ENCODE assay signal across 10 cellular contexts in genomic region chr4:38669233-38669632, GRCh38. TPM values are rescaled to one million over a fixed set of nuclear protein-coding genes. Genes with fewer than 3 reads are reported as not detected.
A peak's percentile ranks its signal among the peaks of the same experiment; 100 is the strongest.
DNase-seq lines count a peak whose midpoint lies in the region; ATAC-seq and TF ChIP-seq lines count a peak whose summit lies in the region.
"Had no signal": no experiment of that assay in that cellular context is flagged by ENCODE, and none has a peak within 500 bp of the region (broad histone marks: within the 10 kb centered on the region; RNA-seq: fewer than 3 reads in every experiment).

No MANE protein-coding gene starts in this region.

- no peak for TF ChIP-seq POLR2A in body of pancreas (IDR thresholded peaks at IDR 0.05)
- TF ChIP-seq POLR2A in suprapubic skin (IDR thresholded peaks at IDR 0.05), result no peak

- CTCF ChIA-PET in activated CD4-positive, alpha-beta memory T cell treated with anti-CD3 and anti-CD28 coated beads for 36 hours (lab: Charles Lee), result interaction anchor here (0.6 to 7.8 kb wide), 7 partner anchors 49 to 607 kb away, joined by 3 to 60 read pairs (median 4); no protein-coding TSS in a partner anchor
- CTCF ChIA-PET in activated CD4-positive, alpha-beta memory T cell treated with anti-CD3 and anti-CD28 coated beads, Interleukin-2, amount 10 ng/mL, durations not matched to agents 7 days and 5 days (lab: Charles Lee), result interaction anchor here (1.3 kb wide), 1 partner anchor 350 kb away, joined by 10 read pairs; no protein-coding TSS in a partner anchor

- no peaks in the 10 kb centered on the region for H3K27me3 Mint-ChIP-seq in activated CD4-positive, alpha-beta memory T cell treated with anti-CD3 and anti-CD28 coated beads for 36 hours
- H3K27me3 Mint-ChIP-seq in activated CD4-positive, alpha-beta memory T cell treated with anti-CD3 and anti-CD28 coated beads, Interleukin-2, amount 10 ng/mL, durations not matched to agents 7 days and 5 days, result peaks cover 32% of the 10 kb centered on the region
- H3K27me3 Mint-ChIP-seq in memory B cell, result no peaks in the 10 kb centered on the region

- peak overlapping the region; percentile 51 to 100 (median 100) for H3K27ac ChIP-seq in body of pancreas
- H3K27ac ChIP-seq in suprapubic skin, result peak overlapping the region; percentile 100

- peak; percentile 35 for DNase-seq in activated CD4-positive, alpha-beta memory T cell treated with anti-CD3 and anti-CD28 coated beads for 36 hours
- DNase-seq in activated CD4-positive, alpha-beta memory T cell treated with anti-CD3 and anti-CD28 coated beads, Interleukin-2, amount 10 ng/mL, durations not matched to agents 7 days and 5 days, result no peak
- DNase-seq in body of pancreas (no peak), memory B cell (ENCODE audit: low spot score in 2 of 2) (no peak), suprapubic skin (ENCODE audit: low spot score in 2 of 2) (no peak), SW 1271 (lab: John Stamatoyannopoulos, UW) (no peak)
- DNase-seq: activated CD4-positive, alpha-beta T cell treated with anti-CD3 and anti-CD28 coated beads, Interleukin-2, amount 10 ng/mL, durations not matched to agents 24 days and 14 days; NCI-H2081 had no signal

- no peaks in the 10 kb centered on the region for H3K36me3 Mint-ChIP-seq in activated CD4-positive, alpha-beta memory T cell treated with anti-CD3 and anti-CD28 coated beads for 36 hours
- peaks cover 12% of the 10 kb centered on the region for H3K36me3 Mint-ChIP-seq in activated CD4-positive, alpha-beta memory T cell treated with anti-CD3 and anti-CD28 coated beads, Interleukin-2, amount 10 ng/mL, durations not matched to agents 7 days and 5 days (ENCODE audit: low read depth)
- no peaks in the 10 kb centered on the region for H3K36me3 Mint-ChIP-seq in memory B cell

- WGBS in body of pancreas, 2 donors, result 69 to 80% methylated on average over 7 of the region's 7 CpGs
- 69% methylated on average over 7 of the region's 7 CpGs for WGBS in suprapubic skin

- H3K4me3 Mint-ChIP-seq in activated CD4-positive, alpha-beta memory T cell treated with anti-CD3 and anti-CD28 coated beads for 36 hours, result peak overlapping the region; percentile 14
- H3K4me3 Mint-ChIP-seq in activated CD4-positive, alpha-beta memory T cell treated with anti-CD3 and anti-CD28 coated beads, Interleukin-2, amount 10 ng/mL, durations not matched to agents 7 days and 5 days, result no peak overlapping the region
- H3K4me3 Mint-ChIP-seq in memory B cell, result no peak overlapping the region
- H3K4me3 Mint-ChIP-seq: activated CD4-positive, alpha-beta T cell treated with anti-CD3 and anti-CD28 coated beads, Interleukin-2, amount 10 ng/mL, durations not matched to agents 24 days and 14 days had no signal

- no peak for ATAC-seq in body of pancreas
- ATAC-seq in memory B cell (ENCODE audit: low read depth), result no peak
- no peak for ATAC-seq in GM18868 (IDR thresholded peaks at IDR 0.05; ENCODE audit: unreplicated experiment)
- no peak for ATAC-seq in GM21717 (IDR thresholded peaks at IDR 0.05; ENCODE audit: unreplicated experiment)

- H3K36me3 ChIP-seq in body of pancreas (replicated peaks in 1 of 2; ENCODE audit: insufficient read depth in 1 of 2, low read depth in 2 of 2) (no peaks in the 10 kb centered on the region), suprapubic skin (no peaks in the 10 kb centered on the region)

- H3K9me3 ChIP-seq in body of pancreas, result no peaks in the 10 kb centered on the region
- no peaks in the 10 kb centered on the region for H3K9me3 ChIP-seq in suprapubic skin

- TF ChIP-seq EP300 in suprapubic skin (IDR thresholded peaks at IDR 0.05), result no peak

- TF ChIP-seq CTCF in body of pancreas (IDR thresholded peaks at IDR 0.05) (no peak), suprapubic skin (IDR thresholded peaks at IDR 0.05) (no peak)

- H3K27me3 ChIP-seq in body of pancreas, result no peaks in the 10 kb centered on the region
- H3K27me3 ChIP-seq in suprapubic skin, result no peaks in the 10 kb centered on the region

- peaks cover 86% of the 10 kb centered on the region for H3K4me1 Mint-ChIP-seq in activated CD4-positive, alpha-beta memory T cell treated with anti-CD3 and anti-CD28 coated beads for 36 hours (ENCODE audit: low read depth)
- H3K4me1 Mint-ChIP-seq in activated CD4-positive, alpha-beta memory T cell treated with anti-CD3 and anti-CD28 coated beads, Interleukin-2, amount 10 ng/mL, durations not matched to agents 7 days and 5 days, result peaks cover 82% of the 10 kb centered on the region
- H3K4me1 Mint-ChIP-seq in memory B cell, result peaks cover 58% of the 10 kb centered on the region

- peak overlapping the region; percentile 31 for H3K27ac Mint-ChIP-seq in activated CD4-positive, alpha-beta memory T cell treated with anti-CD3 and anti-CD28 coated beads for 36 hours
- no peak overlapping the region for H3K27ac Mint-ChIP-seq in activated CD4-positive, alpha-beta memory T cell treated with anti-CD3 and anti-CD28 coated beads, Interleukin-2, amount 10 ng/mL, durations not matched to agents 7 days and 5 days
- H3K27ac Mint-ChIP-seq in memory B cell, result peak overlapping the region; percentile 73
- H3K27ac Mint-ChIP-seq: activated CD4-positive, alpha-beta T cell treated with anti-CD3 and anti-CD28 coated beads, Interleukin-2, amount 10 ng/mL, durations not matched to agents 24 days and 14 days had no signal

- intact Hi-C loops in activated CD4-positive, alpha-beta memory T cell treated with anti-CD3 and anti-CD28 coated beads for 36 hours (cut with micrococcal nuclease), result loop anchor here (10.0 kb wide), 1 partner anchor 376 kb away; no protein-coding TSS in a partner anchor
- intact Hi-C loops in body of pancreas (cut with DNase I), result no loop called here

- no peaks in the 10 kb centered on the region for H3K9me3 Mint-ChIP-seq in activated CD4-positive, alpha-beta memory T cell treated with anti-CD3 and anti-CD28 coated beads for 36 hours
- H3K9me3 Mint-ChIP-seq in activated CD4-positive, alpha-beta memory T cell treated with anti-CD3 and anti-CD28 coated beads, Interleukin-2, amount 10 ng/mL, durations not matched to agents 7 days and 5 days, result no peaks in the 10 kb centered on the region
- no peaks in the 10 kb centered on the region for H3K9me3 Mint-ChIP-seq in memory B cell
- H3K9me3 Mint-ChIP-seq: activated CD4-positive, alpha-beta T cell treated with anti-CD3 and anti-CD28 coated beads, Interleukin-2, amount 10 ng/mL, durations not matched to agents 24 days and 14 days had no signal

- POLR2A ChIA-PET in activated CD4-positive, alpha-beta memory T cell treated with anti-CD3 and anti-CD28 coated beads for 36 hours (lab: Charles Lee), result interaction anchor here (1.3 kb wide), 1 partner anchor 349 kb away, joined by 3 read pairs; no protein-coding TSS in a partner anchor
- POLR2A ChIA-PET in activated CD4-positive, alpha-beta memory T cell treated with anti-CD3 and anti-CD28 coated beads, Interleukin-2, amount 10 ng/mL, durations not matched to agents 7 days and 5 days (lab: Charles Lee), result interaction anchor here (1.2 to 1.4 kb wide), 2 partner anchors 15 to 346 kb away, joined by 3 read pairs; no protein-coding TSS in a partner anchor

- H3K4me1 ChIP-seq in body of pancreas (peaks cover 67% of the 10 kb centered on the region), suprapubic skin (peaks cover 68% of the 10 kb centered on the region)

- H3K4me3 ChIP-seq in body of pancreas (no peak overlapping the region), suprapubic skin (peak overlapping the region; percentile 99)

RNA-seq across cellular contexts. Expression of gene KLF3, which starts 5.2 kb away (rescaled TPM):
- total RNA-seq in activated CD4-positive, alpha-beta memory T cell treated with anti-CD3 and anti-CD28 coated beads for 36 hours, result 1 to 10 TPM; 9.1 to 9.9 TPM
- total RNA-seq in activated CD4-positive, alpha-beta memory T cell treated with anti-CD3 and anti-CD28 coated beads, Interleukin-2, amount 10 ng/mL, durations not matched to agents 7 days and 5 days, result 10 to 100 TPM; 21.9 to 22.1 TPM
- 10 to 100 TPM; 30.6 to 32.0 TPM for total RNA-seq in body of pancreas
- 100 to 1,000 TPM; 169 to 240 (median 223) TPM for total RNA-seq in suprapubic skin

Comparison
In these comparisons a context has a peak if more than half of its experiments do, and no peak if none do; other contexts are left out.
1. RNA of gene KLF3, which starts 5.2 kb away (total RNA-seq): 169 to 240 TPM in suprapubic skin; 30.6 to 32.0 TPM in body of pancreas, 21.9 to 22.1 TPM in activated CD4-positive, alpha-beta memory T cell treated with anti-CD3 and anti-CD28 coated beads, Interleukin-2, amount 10 ng/mL, durations not matched to agents 7 days and 5 days and 9.1 to 9.9 TPM in activated CD4-positive, alpha-beta memory T cell treated with anti-CD3 and anti-CD28 coated beads for 36 hours; every median in the first group is over 4 times any median in the second.